33 cellular contexts compared by ENCODE assay signal in genomic region chr6:84512396-84512795, GRCh38.
"Had no signal": no experiment of that assay in that cellular context is flagged by ENCODE, and none has a peak within 500 bp of the region (broad histone marks: within the 10 kb centered on the region; RNA-seq: fewer than 3 reads in every experiment).

No MANE protein-coding gene starts in this region.

- H3K36me3 ChIP-seq: adrenal gland, ascending aorta, esophagus muscularis mucosa, heart right ventricle, left lung, neutrophil, ovary, thoracic aorta, uterus had no signal

- H3K9me3 ChIP-seq: adrenal gland, ascending aorta, mucosa of descending colon, neutrophil, ovary, thoracic aorta, uterus had no signal

- H3K36me3 Mint-ChIP-seq: activated CD4-positive, alpha-beta memory T cell treated with anti-CD3 and anti-CD28 coated beads for 36 hours; activated naive CD8-positive, alpha-beta T cell treated with anti-CD3 and anti-CD28 coated beads for 36 hours; stimulated activated effector memory CD8-positive, alpha-beta T cell treated with anti-CD3 and anti-CD28 coated beads, Interleukin-12 subunit alpha, Interleukin-12 subunit beta, amount 100 ng/mL, for 72 hours; type B pancreatic cell had no signal

- H3K4me3 ChIP-seq: adrenal gland, ascending aorta, esophagus muscularis mucosa, heart right ventricle, left lung, lung, mucosa of descending colon, ovary, thoracic aorta, uterus had no signal

- H3K27ac Mint-ChIP-seq: activated CD4-positive, alpha-beta memory T cell treated with anti-CD3 and anti-CD28 coated beads for 36 hours; activated CD4-positive, alpha-beta T cell treated with anti-CD3 and anti-CD28 coated beads, Interleukin-2, amount 10 ng/mL, durations not matched to agents 24 days and 14 days; activated naive CD4-positive, alpha-beta T cell treated with anti-CD3 and anti-CD28 coated beads for 36 hours; activated naive CD8-positive, alpha-beta T cell treated with anti-CD3 and anti-CD28 coated beads for 36 hours; activated T-helper 1 cell treated with anti-CD3 and anti-CD28 coated beads, Interleukin-12 subunit alpha, Interleukin-12 subunit beta, Interleukin-2, Interleukin-4 antibody, amounts not matched to agents 30 ng/mL and 10 ng/mL and 1 ng/mL, durations not matched to agents 14 hours and 24 hours and 36 hours; endodermal cell; nephron; progenitor cell of endocrine pancreas; stimulated activated effector memory CD8-positive, alpha-beta T cell treated with anti-CD3 and anti-CD28 coated beads, Interleukin-12 subunit alpha, Interleukin-12 subunit beta, amount 100 ng/mL, for 72 hours; stimulated activated naive CD8-positive, alpha-beta T cell treated with anti-CD3 and anti-CD28 coated beads, Interleukin-15, Interleukin-2, amounts not matched to agents 100 ng/mL and 50 ng/mL, for 24 hours; type B pancreatic cell had no signal

- H3K27ac ChIP-seq: adrenal gland, esophagus muscularis mucosa, heart right ventricle, left lung, neutrophil, ovary, thoracic aorta, uterus had no signal

- H3K27me3 Mint-ChIP-seq: activated CD4-positive, alpha-beta memory T cell treated with anti-CD3 and anti-CD28 coated beads for 36 hours; activated CD4-positive, alpha-beta T cell treated with anti-CD3 and anti-CD28 coated beads, Interleukin-2, amount 10 ng/mL, durations not matched to agents 24 days and 14 days; activated naive CD8-positive, alpha-beta T cell treated with anti-CD3 and anti-CD28 coated beads for 36 hours; stimulated activated naive CD8-positive, alpha-beta T cell treated with anti-CD3 and anti-CD28 coated beads, Interleukin-15, Interleukin-2, amounts not matched to agents 100 ng/mL and 50 ng/mL, for 24 hours had no signal

- H3K4me3 Mint-ChIP-seq: activated CD4-positive, alpha-beta memory T cell treated with anti-CD3 and anti-CD28 coated beads for 36 hours; activated CD4-positive, alpha-beta T cell treated with anti-CD3 and anti-CD28 coated beads, Interleukin-2, amount 10 ng/mL, durations not matched to agents 24 days and 14 days; activated naive CD4-positive, alpha-beta T cell treated with anti-CD3 and anti-CD28 coated beads for 36 hours; activated naive CD8-positive, alpha-beta T cell treated with anti-CD3 and anti-CD28 coated beads for 36 hours; activated T-helper 1 cell treated with anti-CD3 and anti-CD28 coated beads, Interleukin-12 subunit alpha, Interleukin-12 subunit beta, Interleukin-2, Interleukin-4 antibody, amounts not matched to agents 30 ng/mL and 10 ng/mL and 1 ng/mL, durations not matched to agents 14 hours and 24 hours and 36 hours; endodermal cell; nephron; stimulated activated effector memory CD8-positive, alpha-beta T cell treated with anti-CD3 and anti-CD28 coated beads, Interleukin-12 subunit alpha, Interleukin-12 subunit beta, amount 100 ng/mL, for 72 hours; stimulated activated naive CD8-positive, alpha-beta T cell treated with anti-CD3 and anti-CD28 coated beads, Interleukin-15, Interleukin-2, amounts not matched to agents 100 ng/mL and 50 ng/mL, for 24 hours; type B pancreatic cell had no signal

- ATAC-seq: heart right ventricle; left lung; mucosa of descending colon; sciatic nerve; stimulated activated effector memory CD8-positive, alpha-beta T cell treated with anti-CD3 and anti-CD28 coated beads, Interleukin-12 subunit alpha, Interleukin-12 subunit beta, amount 100 ng/mL, for 72 hours had no signal

- DNase-seq: activated CD4-positive, alpha-beta memory T cell treated with anti-CD3 and anti-CD28 coated beads for 36 hours; activated CD4-positive, CD25-positive, alpha-beta regulatory T cell treated with anti-CD3 and anti-CD28 coated beads, Interleukin-2, amount 50 U/mL, for 72 hours; activated CD8-positive, alpha-beta memory T cell treated with anti-CD3 and anti-CD28 coated beads, Interleukin-2, amount 50 U/mL, for 4 hours; activated effector memory CD4-positive, alpha-beta T cell treated with anti-CD3 and anti-CD28 coated beads, Interleukin-2, amount 50 U/mL, for 16 hours; activated naive CD4-positive, alpha-beta T cell treated with anti-CD3 and anti-CD28 coated beads for 36 hours; activated naive CD8-positive, alpha-beta T cell treated with anti-CD3 and anti-CD28 coated beads for 36 hours; activated T-cell treated with anti-CD3 and anti-CD28 coated beads, Interleukin-2, amount 50 U/mL, for 1 hour; adrenal gland; caudate nucleus; endodermal cell; foreskin melanocyte; heart right ventricle; kidney glomerular epithelial cell; left lung; mucosa of descending colon; ovary; small intestine; stimulated activated CD4-positive, alpha-beta T cell treated with anti-CD3 and anti-CD28 coated beads, Interleukin-4, amount 100 ng/mL, for 24 hours; T-helper 2 cell; uterus had no signal

- H3K4me1 ChIP-seq: adrenal gland, esophagus muscularis mucosa, heart right ventricle, left lung, uterus had no signal

- H3K27me3 ChIP-seq: adrenal gland, ascending aorta, esophagus muscularis mucosa, heart right ventricle, left lung, neutrophil, ovary, uterus had no signal

- H3K9me3 Mint-ChIP-seq: activated CD4-positive, alpha-beta memory T cell treated with anti-CD3 and anti-CD28 coated beads for 36 hours; activated CD4-positive, alpha-beta T cell treated with anti-CD3 and anti-CD28 coated beads, Interleukin-2, amount 10 ng/mL, durations not matched to agents 24 days and 14 days; activated naive CD4-positive, alpha-beta T cell treated with anti-CD3 and anti-CD28 coated beads for 36 hours; activated naive CD8-positive, alpha-beta T cell treated with anti-CD3 and anti-CD28 coated beads for 36 hours; activated T-helper 1 cell treated with anti-CD3 and anti-CD28 coated beads, Interleukin-12 subunit alpha, Interleukin-12 subunit beta, Interleukin-2, Interleukin-4 antibody, amounts not matched to agents 30 ng/mL and 10 ng/mL and 1 ng/mL, durations not matched to agents 14 hours and 24 hours and 36 hours; stimulated activated effector memory CD8-positive, alpha-beta T cell treated with anti-CD3 and anti-CD28 coated beads, Interleukin-12 subunit alpha, Interleukin-12 subunit beta, amount 100 ng/mL, for 72 hours; stimulated activated naive CD8-positive, alpha-beta T cell treated with anti-CD3 and anti-CD28 coated beads, Interleukin-15, Interleukin-2, amounts not matched to agents 100 ng/mL and 50 ng/mL, for 24 hours; type B pancreatic cell had no signal

- H3K4me1 Mint-ChIP-seq: activated CD4-positive, alpha-beta T cell treated with anti-CD3 and anti-CD28 coated beads, Interleukin-2, amount 10 ng/mL, durations not matched to agents 24 days and 14 days; activated naive CD8-positive, alpha-beta T cell treated with anti-CD3 and anti-CD28 coated beads for 36 hours; stimulated activated effector memory CD8-positive, alpha-beta T cell treated with anti-CD3 and anti-CD28 coated beads, Interleukin-12 subunit alpha, Interleukin-12 subunit beta, amount 100 ng/mL, for 72 hours had no signal
